Comparison of ENCODE assay signal across 1 cellular context in genomic region chr12:11648514-11649412, GRCh38.
TF ChIP-seq lines count a peak whose summit lies in the region.

No MANE protein-coding gene starts in this region.

TF ChIP-seq in K562, 482 proteins besides CTCF, POLR2A, EP300 and RAD21 (continued from another document and continues in another):
- TF ChIP-seq SMC3 (conservative IDR thresholded peaks at IDR 0.05; ENCODE audit: insufficient read depth, low read depth, low read length) (no peak), CHAMP1 (IDR thresholded peaks at IDR 0.05) (0 out of 2 replicates have a peak, but pooled peaks have one; percentile 28), ZNF347 (CRISPR knock-in tag; IDR thresholded peaks at IDR 0.05; ENCODE audit: low read depth) (no peak), L3MBTL2 (IDR thresholded peaks at IDR 0.05) (peak; percentile 89), FOXO4 (CRISPR knock-in tag; IDR thresholded peaks at IDR 0.05) (no peak), HNRNPUL1 (IDR thresholded peaks at IDR 0.05; ENCODE audit: low read length) (no peak), TCF3 (CRISPR knock-in tag; IDR thresholded peaks at IDR 0.05) (0 out of 2 replicates have a peak, but pooled peaks have one; percentile 6), ZNF124 (CRISPR knock-in tag; IDR thresholded peaks at IDR 0.05) (no peak), BRD4 (IDR thresholded peaks at IDR 0.05) (peak; percentile 67; the same call in 1 of the 2 replicates), NEUROD1 (IDR thresholded peaks at IDR 0.05; ENCODE audit: borderline replicate concordance, low read depth, low read length, partially characterized antibody) (peak; percentile 41), ZNF507 (tag; conservative IDR thresholded peaks at IDR 0.05) (no peak), ZBTB7A (IDR thresholded peaks at IDR 0.05; ENCODE audit: borderline replicate concordance, control insufficient read depth, low read depth, low read length) (peak; percentile 71; the same call in 1 of the 2 replicates), MAX (CRISPR knock-in tag; IDR thresholded peaks at IDR 0.05) (peak; percentile 39; the same call in 1 of the 2 replicates), SMARCC2 (IDR thresholded peaks at IDR 0.05; ENCODE audit: low read depth) (no peak), RFX1 (IDR thresholded peaks at IDR 0.05) (no peak), MYC (IDR thresholded peaks at IDR 0.05; ENCODE audit: low read depth, low read length) (peak; percentile 92), MYC (CRISPR knock-in tag; IDR thresholded peaks at IDR 0.05; ENCODE audit: borderline replicate concordance, low read depth) (no peak), MXI1 (IDR thresholded peaks at IDR 0.05; ENCODE audit: low read depth, low read length) (0 out of 2 replicates have a peak, but pooled peaks have one; percentile 6), TEAD2 (tag; IDR thresholded peaks at IDR 0.05) (no peak), NR4A1 (CRISPR knock-in tag; IDR thresholded peaks at IDR 0.05) (no peak), NR4A1 (tag; IDR thresholded peaks at IDR 0.05) (no peak), ATF1 (CRISPR knock-in tag; IDR thresholded peaks at IDR 0.05) (no peak), ATF1 (tag; IDR thresholded peaks at IDR 0.05) (peak; percentile 61), ZBTB17 (CRISPR knock-in tag; IDR thresholded peaks at IDR 0.05) (peak; percentile 28; the same call in 1 of the 2 replicates), NCOR1 (IDR thresholded peaks at IDR 0.05) (peak; percentile 7; the same call in 1 of the 2 replicates), EP400 (IDR thresholded peaks at IDR 0.05) (peak; percentile 55; the same call in 1 of the 2 replicates), DPF2 (IDR thresholded peaks at IDR 0.05) (peak; percentile 35; the same call in 1 of the 2 replicates), ZNF583 (CRISPR knock-in tag; IDR thresholded peaks at IDR 0.05) (no peak), BHLHE40 (IDR thresholded peaks at IDR 0.05; ENCODE audit: low read length) (peak; percentile 12), ZNF431 (CRISPR knock-in tag; IDR thresholded peaks at IDR 0.05) (no peak), NCOA1 (IDR thresholded peaks at IDR 0.05; ENCODE audit: low read depth) (no peak), ZNF212 (CRISPR knock-in tag; IDR thresholded peaks at IDR 0.05) (no peak), WHSC1 (IDR thresholded peaks at IDR 0.05; ENCODE audit: low read length) (no peak), PRMT5 (CRISPR knock-in tag; IDR thresholded peaks at IDR 0.05) (no peak), ZFX (CRISPR knock-in tag; IDR thresholded peaks at IDR 0.05) (peak; percentile 45; the same call in 1 of the 2 replicates), RCOR1 (IDR thresholded peaks at IDR 0.05; ENCODE audit: borderline replicate concordance in 1 of 2, low read depth in 2 of 2, low read length in 2 of 2) (peak in 1 of 2 experiments; percentile 48; a peak in 1 of 4 replicates), VEZF1 (CRISPR knock-in tag; IDR thresholded peaks at IDR 0.05) (peak; percentile 43), GABPA (tag; conservative IDR thresholded peaks at IDR 0.05; ENCODE audit: low read depth) (peak; percentile 64), EGR1 (conservative IDR thresholded peaks at IDR 0.05) (no peak)
- TF ChIP-seq, protein P1, sequence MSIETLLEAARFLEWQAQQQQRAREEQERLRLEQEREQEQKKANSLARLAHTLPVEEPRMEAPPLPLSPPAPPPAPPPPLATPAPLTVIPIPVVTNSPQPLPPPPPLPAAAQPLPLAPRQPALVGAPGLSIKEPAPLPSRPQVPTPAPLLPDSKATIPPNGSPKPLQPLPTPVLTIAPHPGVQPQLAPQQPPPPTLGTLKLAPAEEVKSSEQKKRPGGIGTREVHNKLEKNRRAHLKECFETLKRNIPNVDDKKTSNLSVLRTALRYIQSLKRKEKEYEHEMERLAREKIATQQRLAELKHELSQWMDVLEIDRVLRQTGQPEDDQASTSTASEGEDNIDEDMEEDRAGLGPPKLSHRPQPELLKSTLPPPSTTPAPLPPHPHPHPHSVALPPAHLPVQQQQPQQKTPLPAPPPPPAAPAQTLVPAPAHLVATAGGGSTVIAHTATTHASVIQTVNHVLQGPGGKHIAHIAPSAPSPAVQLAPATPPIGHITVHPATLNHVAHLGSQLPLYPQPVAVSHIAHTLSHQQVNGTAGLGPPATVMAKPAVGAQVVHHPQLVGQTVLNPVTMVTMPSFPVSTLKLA (conservative IDR thresholded peaks at IDR 0.05): peak in 1 of 2 experiments; percentile 52; a peak in 1 of 4 replicates
- TF ChIP-seq, protein P2, sequence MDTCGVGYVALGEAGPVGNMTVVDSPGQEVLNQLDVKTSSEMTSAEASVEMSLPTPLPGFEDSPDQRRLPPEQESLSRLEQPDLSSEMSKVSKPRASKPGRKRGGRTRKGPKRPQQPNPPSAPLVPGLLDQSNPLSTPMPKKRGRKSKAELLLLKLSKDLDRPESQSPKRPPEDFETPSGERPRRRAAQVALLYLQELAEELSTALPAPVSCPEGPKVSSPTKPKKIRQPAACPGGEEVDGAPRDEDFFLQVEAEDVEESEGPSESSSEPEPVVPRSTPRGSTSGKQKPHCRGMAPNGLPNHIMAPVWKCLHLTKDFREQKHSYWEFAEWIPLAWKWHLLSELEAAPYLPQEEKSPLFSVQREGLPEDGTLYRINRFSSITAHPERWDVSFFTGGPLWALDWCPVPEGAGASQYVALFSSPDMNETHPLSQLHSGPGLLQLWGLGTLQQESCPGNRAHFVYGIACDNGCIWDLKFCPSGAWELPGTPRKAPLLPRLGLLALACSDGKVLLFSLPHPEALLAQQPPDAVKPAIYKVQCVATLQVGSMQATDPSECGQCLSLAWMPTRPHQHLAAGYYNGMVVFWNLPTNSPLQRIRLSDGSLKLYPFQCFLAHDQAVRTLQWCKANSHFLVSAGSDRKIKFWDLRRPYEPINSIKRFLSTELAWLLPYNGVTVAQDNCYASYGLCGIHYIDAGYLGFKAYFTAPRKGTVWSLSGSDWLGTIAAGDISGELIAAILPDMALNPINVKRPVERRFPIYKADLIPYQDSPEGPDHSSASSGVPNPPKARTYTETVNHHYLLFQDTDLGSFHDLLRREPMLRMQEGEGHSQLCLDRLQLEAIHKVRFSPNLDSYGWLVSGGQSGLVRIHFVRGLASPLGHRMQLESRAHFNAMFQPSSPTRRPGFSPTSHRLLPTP (IDR thresholded peaks at IDR 0.05; ENCODE audit: borderline replicate concordance, extremely low read depth, insufficient read length): no peak
- TF ChIP-seq, protein P3, sequence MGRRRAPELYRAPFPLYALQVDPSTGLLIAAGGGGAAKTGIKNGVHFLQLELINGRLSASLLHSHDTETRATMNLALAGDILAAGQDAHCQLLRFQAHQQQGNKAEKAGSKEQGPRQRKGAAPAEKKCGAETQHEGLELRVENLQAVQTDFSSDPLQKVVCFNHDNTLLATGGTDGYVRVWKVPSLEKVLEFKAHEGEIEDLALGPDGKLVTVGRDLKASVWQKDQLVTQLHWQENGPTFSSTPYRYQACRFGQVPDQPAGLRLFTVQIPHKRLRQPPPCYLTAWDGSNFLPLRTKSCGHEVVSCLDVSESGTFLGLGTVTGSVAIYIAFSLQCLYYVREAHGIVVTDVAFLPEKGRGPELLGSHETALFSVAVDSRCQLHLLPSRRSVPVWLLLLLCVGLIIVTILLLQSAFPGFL (CRISPR knock-in tag; IDR thresholded peaks at IDR 0.05): no peak
- TF ChIP-seq, protein P4, sequence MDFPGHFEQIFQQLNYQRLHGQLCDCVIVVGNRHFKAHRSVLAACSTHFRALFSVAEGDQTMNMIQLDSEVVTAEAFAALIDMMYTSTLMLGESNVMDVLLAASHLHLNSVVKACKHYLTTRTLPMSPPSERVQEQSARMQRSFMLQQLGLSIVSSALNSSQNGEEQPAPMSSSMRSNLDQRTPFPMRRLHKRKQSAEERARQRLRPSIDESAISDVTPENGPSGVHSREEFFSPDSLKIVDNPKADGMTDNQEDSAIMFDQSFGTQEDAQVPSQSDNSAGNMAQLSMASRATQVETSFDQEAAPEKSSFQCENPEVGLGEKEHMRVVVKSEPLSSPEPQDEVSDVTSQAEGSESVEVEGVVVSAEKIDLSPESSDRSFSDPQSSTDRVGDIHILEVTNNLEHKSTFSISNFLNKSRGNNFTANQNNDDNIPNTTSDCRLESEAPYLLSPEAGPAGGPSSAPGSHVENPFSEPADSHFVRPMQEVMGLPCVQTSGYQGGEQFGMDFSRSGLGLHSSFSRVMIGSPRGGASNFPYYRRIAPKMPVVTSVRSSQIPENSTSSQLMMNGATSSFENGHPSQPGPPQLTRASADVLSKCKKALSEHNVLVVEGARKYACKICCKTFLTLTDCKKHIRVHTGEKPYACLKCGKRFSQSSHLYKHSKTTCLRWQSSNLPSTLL (IDR thresholded peaks at IDR 0.05): no peak
- TF ChIP-seq, protein P5, sequence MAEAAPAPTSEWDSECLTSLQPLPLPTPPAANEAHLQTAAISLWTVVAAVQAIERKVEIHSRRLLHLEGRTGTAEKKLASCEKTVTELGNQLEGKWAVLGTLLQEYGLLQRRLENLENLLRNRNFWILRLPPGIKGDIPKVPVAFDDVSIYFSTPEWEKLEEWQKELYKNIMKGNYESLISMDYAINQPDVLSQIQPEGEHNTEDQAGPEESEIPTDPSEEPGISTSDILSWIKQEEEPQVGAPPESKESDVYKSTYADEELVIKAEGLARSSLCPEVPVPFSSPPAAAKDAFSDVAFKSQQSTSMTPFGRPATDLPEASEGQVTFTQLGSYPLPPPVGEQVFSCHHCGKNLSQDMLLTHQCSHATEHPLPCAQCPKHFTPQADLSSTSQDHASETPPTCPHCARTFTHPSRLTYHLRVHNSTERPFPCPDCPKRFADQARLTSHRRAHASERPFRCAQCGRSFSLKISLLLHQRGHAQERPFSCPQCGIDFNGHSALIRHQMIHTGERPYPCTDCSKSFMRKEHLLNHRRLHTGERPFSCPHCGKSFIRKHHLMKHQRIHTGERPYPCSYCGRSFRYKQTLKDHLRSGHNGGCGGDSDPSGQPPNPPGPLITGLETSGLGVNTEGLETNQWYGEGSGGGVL (CRISPR knock-in tag; IDR thresholded peaks at IDR 0.05): no peak
- TF ChIP-seq, protein P6, sequence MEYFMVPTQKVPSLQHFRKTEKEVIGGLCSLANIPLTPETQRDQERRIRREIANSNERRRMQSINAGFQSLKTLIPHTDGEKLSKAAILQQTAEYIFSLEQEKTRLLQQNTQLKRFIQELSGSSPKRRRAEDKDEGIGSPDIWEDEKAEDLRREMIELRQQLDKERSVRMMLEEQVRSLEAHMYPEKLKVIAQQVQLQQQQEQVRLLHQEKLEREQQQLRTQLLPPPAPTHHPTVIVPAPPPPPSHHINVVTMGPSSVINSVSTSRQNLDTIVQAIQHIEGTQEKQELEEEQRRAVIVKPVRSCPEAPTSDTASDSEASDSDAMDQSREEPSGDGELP (CRISPR knock-in tag; IDR thresholded peaks at IDR 0.05; ENCODE audit: borderline replicate concordance): peak; percentile 57; the same call in 1 of the 2 replicates
